Comparison of ENCODE assay signal across 17 cellular contexts in genomic region chr3:6491768-6492167, GRCh38.
A peak's percentile ranks its signal among the peaks of the same experiment; 100 is the strongest.
DNase-seq lines count a peak whose midpoint lies in the region; FAIRE-seq and TF ChIP-seq lines count a peak whose summit lies in the region.
"Had no signal": no experiment of that assay in that cellular context is flagged by ENCODE, and none has a peak within 500 bp of the region (broad histone marks: within the 10 kb centered on the region; RNA-seq: fewer than 3 reads in every experiment).

No MANE protein-coding gene starts in this region.

- DNase-seq in fibroblast of villous mesenchyme (ENCODE audit: low read depth) = no peak
- DNase-seq in smooth muscle cell (lab: John Stamatoyannopoulos, UW; ENCODE audit: unreplicated experiment) = no peak
- DNase-seq in GM19239 (ENCODE audit: insufficient read length, low spot score) = no peak
- no peak for DNase-seq in activated naive CD4-positive, alpha-beta T cell treated with Interleukin-2 at 50 U/mL for 16 hours
- DNase-seq in DMS114 treated with DMSO at 0.1 percent for 48 hours (lab: John Stamatoyannopoulos, UW; ENCODE audit: unreplicated experiment) = no peak
- DNase-seq: ACHN, AML-193, COR-L47, EL, H9, MG63, NCI-H1092, NCI-H1694, NCI-H226, NCI-H526 had no signal

- no peaks in the 10 kb centered on the region for H3K79me2 ChIP-seq in OCI-LY3 (ENCODE audit: low read length)
- no peaks in the 10 kb centered on the region for H3K79me2 ChIP-seq in smooth muscle cell (ENCODE audit: low read depth)

- H3K4me2 ChIP-seq in OCI-LY3 (ENCODE audit: low read length) (no peak overlapping the region), smooth muscle cell (peak overlapping the region; percentile 54)

- TF ChIP-seq CTCF in OCI-LY3 (IDR thresholded peaks at IDR 0.05; ENCODE audit: low read depth, low read length) = no peak
- no peak for TF ChIP-seq CTCF in fibroblast of villous mesenchyme (IDR thresholded peaks at IDR 0.05; ENCODE audit: insufficient read depth, low read depth, low read length)
- no peak for TF ChIP-seq CTCF in smooth muscle cell (IDR thresholded peaks at IDR 0.05; ENCODE audit: borderline replicate concordance, insufficient read depth, poor library complexity, severe bottlenecking)

- peak overlapping the region; percentile 60; the same call in 1 of the 2 replicates for H3K4me3 ChIP-seq in HUES48 (ENCODE audit: low read depth, low read length)
- H3K4me3 ChIP-seq in OCI-LY3 (ENCODE audit: low read length) = no peak overlapping the region
- peak overlapping the region; percentile 54 for H3K4me3 ChIP-seq in fibroblast of villous mesenchyme (ENCODE audit: low read depth, low read length)
- no peak overlapping the region for H3K4me3 ChIP-seq in smooth muscle cell
- H3K4me3 ChIP-seq: MG63 had no signal

- H3K9ac ChIP-seq in HUES48 (ENCODE audit: low read depth, low read length) (no peak overlapping the region), OCI-LY3 (ENCODE audit: low read length) (no peak overlapping the region), smooth muscle cell (ENCODE audit: low read depth) (no peak overlapping the region)

- no peak overlapping the region for H3K27ac ChIP-seq in HUES48 (ENCODE audit: low read depth, low read length)
- H3K27ac ChIP-seq in OCI-LY3 (ENCODE audit: low read length) = no peak overlapping the region
- H3K27ac ChIP-seq in smooth muscle cell (ENCODE audit: low read depth) = no peak overlapping the region

- H3F3A ChIP-seq in smooth muscle cell (ENCODE audit: low read depth) = no peaks in the 10 kb centered on the region

- no peaks in the 10 kb centered on the region for H3K9me3 ChIP-seq in HUES48 (ENCODE audit: control insufficient read depth, insufficient read depth, low read length)
- no peaks in the 10 kb centered on the region for H3K9me3 ChIP-seq in OCI-LY3 (ENCODE audit: insufficient read depth, low read length)
- H3K9me3 ChIP-seq in smooth muscle cell (replicated peaks; ENCODE audit: low read depth) = no peaks in the 10 kb centered on the region
- H3K9me3 ChIP-seq: MG63 had no signal

- H3K27me3 ChIP-seq in HUES48 (ENCODE audit: control insufficient read depth, insufficient read depth, low read length) (no peaks in the 10 kb centered on the region), OCI-LY3 (ENCODE audit: low read depth, low read length) (no peaks in the 10 kb centered on the region), smooth muscle cell (ENCODE audit: low read depth) (no peaks in the 10 kb centered on the region)
- H3K27me3 ChIP-seq: MG63 had no signal

- WGBS in smooth muscle cell (ENCODE audit: low lambda C conversion rate) = 95% methylated on average over 2 of the region's 2 CpGs

- no peak for FAIRE-seq in GM19239 (lab: Jason Lieb, UNC)

- H4K20me1 ChIP-seq in OCI-LY3 (ENCODE audit: insufficient read depth, low read length) = no peaks in the 10 kb centered on the region
- H4K20me1 ChIP-seq in smooth muscle cell (ENCODE audit: low read depth) = no peaks in the 10 kb centered on the region

- H3K36me3 ChIP-seq in HUES48 (ENCODE audit: control insufficient read depth, insufficient read depth, low read length) (no peaks in the 10 kb centered on the region), OCI-LY3 (replicated peaks; ENCODE audit: low read depth, low read length) (no peaks in the 10 kb centered on the region), smooth muscle cell (ENCODE audit: low read depth) (no peaks in the 10 kb centered on the region)
- H3K36me3 ChIP-seq: MG63 had no signal

- H2AFZ ChIP-seq in OCI-LY3 (ENCODE audit: low read depth, low read length) = 0 out of 2 replicates have a peak overlapping the region, but pooled peaks have one; percentile 41
- H2AFZ ChIP-seq in smooth muscle cell (ENCODE audit: low read depth) = no peak overlapping the region

- H3K4me1 ChIP-seq in HUES48 (ENCODE audit: control insufficient read depth, insufficient read depth, low read length) (no peaks in the 10 kb centered on the region), OCI-LY3 (ENCODE audit: low read length) (no peaks in the 10 kb centered on the region), smooth muscle cell (ENCODE audit: low read depth) (no peaks in the 10 kb centered on the region)

Comparison
In these comparisons a context has a peak if more than half of its experiments do, and no peak if none do; other contexts are left out.
1. H3K4me3 ChIP-seq: peak in HUES48 (single experiment) and fibroblast of villous mesenchyme (single experiment); none in OCI-LY3 (single experiment) and smooth muscle cell (single experiment).